Comparison of ENCODE assay signal across 12 cellular contexts in genomic region chr2:212953170-212953920, GRCh38.
DNase-seq lines count a peak whose midpoint lies in the region; ATAC-seq and TF ChIP-seq lines count a peak whose summit lies in the region.
"Had no signal": no experiment of that assay in that cellular context is flagged by ENCODE, and none has a peak within 500 bp of the region (broad histone marks: within the 10 kb centered on the region; RNA-seq: fewer than 3 reads in every experiment).

No MANE protein-coding gene starts in this region.

- 44 to 80% (median 62%) methylated on average over 3 of the region's 3 CpGs for WGBS in stomach, 5 donors

- H3K27ac ChIP-seq in CD4-positive, CD25-positive, alpha-beta regulatory T cell (ENCODE audit: insufficient read depth, low read length, poor library complexity, severe bottlenecking) = no peak overlapping the region
- no peak overlapping the region for H3K27ac ChIP-seq in stomach
- H3K27ac ChIP-seq: left ventricle myocardium inferior had no signal

- H3K36me3 ChIP-seq in CD4-positive, CD25-positive, alpha-beta regulatory T cell (ENCODE audit: control insufficient read depth, insufficient read depth, low read length) = peaks cover 36% of the 10 kb centered on the region
- H3K36me3 ChIP-seq in stomach = no peaks in the 10 kb centered on the region
- H3K36me3 ChIP-seq: left ventricle myocardium inferior had no signal

- peaks cover 40% of the 10 kb centered on the region for H3K36me3 Mint-ChIP-seq in CD4-positive, CD25-positive, alpha-beta regulatory T cell
- H3K36me3 Mint-ChIP-seq: stimulated activated memory B cell treated with anti-CD40 and anti-IgM and Interleukin-4, amounts not matched to agents 10 μg/mL and 1 μg/mL and 100 μg/mL, for 72 hours had no signal

- intact Hi-C loops in stomach (cut with DNase I; ENCODE audit: low total_unique reads) = no loop called here

- TF ChIP-seq CTCF in stomach (IDR thresholded peaks at IDR 0.05) = no peak

- no peak for ATAC-seq in CD4-positive, CD25-positive, alpha-beta regulatory T cell (ENCODE audit: low read depth in 2 of 2)
- ATAC-seq in GM18909 (IDR thresholded peaks at IDR 0.05; ENCODE audit: poor library complexity, unreplicated experiment) = peak; percentile 97
- peak; percentile 89 for ATAC-seq in HG02610 (IDR thresholded peaks at IDR 0.05; ENCODE audit: unreplicated experiment)
- ATAC-seq in HG03520 (IDR thresholded peaks at IDR 0.05; ENCODE audit: unreplicated experiment) = peak; percentile 72
- ATAC-seq: stimulated activated memory B cell treated with anti-CD40 and anti-IgM and Interleukin-4, amounts not matched to agents 10 μg/mL and 1 μg/mL and 100 μg/mL, for 72 hours had no signal

- H3K27ac Mint-ChIP-seq in CD4-positive, CD25-positive, alpha-beta regulatory T cell = peak overlapping the region in 2 of 3 donors; percentile 27 to 33
- H3K27ac Mint-ChIP-seq: B cell; stimulated activated memory B cell treated with anti-CD40 and anti-IgM and Interleukin-4, amounts not matched to agents 10 μg/mL and 1 μg/mL and 100 μg/mL, for 72 hours had no signal

- H3K9me3 ChIP-seq in CD4-positive, CD25-positive, alpha-beta regulatory T cell (ENCODE audit: control insufficient read depth in 2 of 2, low read length in 2 of 2) = no peaks in the 10 kb centered on the region
- H3K9me3 ChIP-seq in stomach = no peaks in the 10 kb centered on the region
- H3K9me3 ChIP-seq: left ventricle myocardium inferior had no signal

- H3K4me1 Mint-ChIP-seq in CD4-positive, CD25-positive, alpha-beta regulatory T cell = peaks cover 35 to 44% (median 42%) of the 10 kb centered on the region in 4 donors
- H3K4me1 Mint-ChIP-seq: B cell; stimulated activated memory B cell treated with anti-CD40 and anti-IgM and Interleukin-4, amounts not matched to agents 10 μg/mL and 1 μg/mL and 100 μg/mL, for 72 hours had no signal

- no peak for TF ChIP-seq EP300 in stomach (IDR thresholded peaks at IDR 0.05)

- no peaks in the 10 kb centered on the region for H3K27me3 Mint-ChIP-seq in CD4-positive, CD25-positive, alpha-beta regulatory T cell
- H3K27me3 Mint-ChIP-seq: B cell; stimulated activated memory B cell treated with anti-CD40 and anti-IgM and Interleukin-4, amounts not matched to agents 10 μg/mL and 1 μg/mL and 100 μg/mL, for 72 hours had no signal

- H3K4me3 Mint-ChIP-seq in CD4-positive, CD25-positive, alpha-beta regulatory T cell = peak overlapping the region in 1 of 4 donors; percentile 7
- H3K4me3 Mint-ChIP-seq: B cell; stimulated activated memory B cell treated with anti-CD40 and anti-IgM and Interleukin-4, amounts not matched to agents 10 μg/mL and 1 μg/mL and 100 μg/mL, for 72 hours had no signal

- peaks cover 0 to 7% (median 0%) of the 10 kb centered on the region in 7 donors for H3K9me3 Mint-ChIP-seq in CD4-positive, CD25-positive, alpha-beta regulatory T cell
- H3K9me3 Mint-ChIP-seq: stimulated activated memory B cell treated with anti-CD40 and anti-IgM and Interleukin-4, amounts not matched to agents 10 μg/mL and 1 μg/mL and 100 μg/mL, for 72 hours had no signal

- H3K27me3 ChIP-seq in CD4-positive, CD25-positive, alpha-beta regulatory T cell (ENCODE audit: control insufficient read depth, insufficient read depth, low read length) = no peaks in the 10 kb centered on the region
- no peaks in the 10 kb centered on the region for H3K27me3 ChIP-seq in stomach

- H3K4me1 ChIP-seq in CD4-positive, CD25-positive, alpha-beta regulatory T cell (ENCODE audit: control insufficient read depth, insufficient read depth, low read length, poor library complexity, severe bottlenecking) = peaks cover 19% of the 10 kb centered on the region
- H3K4me1 ChIP-seq in stomach = no peaks in the 10 kb centered on the region

- no peak overlapping the region for H3K4me3 ChIP-seq in CD4-positive, CD25-positive, alpha-beta regulatory T cell (ENCODE audit: low read depth, low read length)
- no peak overlapping the region for H3K4me3 ChIP-seq in stomach
- H3K4me3 ChIP-seq: left ventricle myocardium inferior had no signal

- no peak for DNase-seq in CD4-positive, CD25-positive, alpha-beta regulatory T cell
- DNase-seq in NCI-H526 (lab: John Stamatoyannopoulos, UW) (no peak), dermis blood vessel endothelial cell (no peak), pons (ENCODE audit: low spot score) (no peak), stomach (no peak)
- DNase-seq: activated CD4-positive, alpha-beta T cell treated with anti-CD3 and anti-CD28 coated beads, Interleukin-2, amount 50 U/mL, for 48 hours; left ventricle myocardium inferior had no signal

- TF ChIP-seq POLR2A in stomach (IDR thresholded peaks at IDR 0.05) = no peak

Comparison
In these comparisons a context has a peak if more than half of its experiments do, and no peak if none do; other contexts are left out.
1. ATAC-seq: peak in GM18909 (single experiment), HG02610 (single experiment) and HG03520 (single experiment); none in CD4-positive, CD25-positive, alpha-beta regulatory T cell (0 of 2).